In genomic region chr11:113023986-113024385, GRCh38 we compare ENCODE assay signal across 31 cellular contexts.
"Had no signal": no experiment of that assay in that cellular context is flagged by ENCODE, and none has a peak within 500 bp of the region (broad histone marks: within the 10 kb centered on the region; RNA-seq: fewer than 3 reads in every experiment).

No MANE protein-coding gene starts in this region.

- H3K36me3 ChIP-seq: adrenal gland, brain microvascular endothelial cell, breast epithelium had no signal

- H3K9me3 ChIP-seq: adrenal gland, body of pancreas, breast epithelium had no signal

- H3K4me1 ChIP-seq: adrenal gland, body of pancreas, breast epithelium had no signal

- ATAC-seq: activated CD8-positive, alpha-beta T cell treated with anti-CD3 and anti-CD28 coated beads for 36 hours; activated naive CD4-positive, alpha-beta T cell treated with anti-CD3 and anti-CD28 coated beads, Interleukin-2, amount 50 U/mL, for 72 hours; activated T-cell treated with anti-CD3 and anti-CD28 coated beads, Interleukin-2, amount 50 U/mL, for 4 hours; activated T-cell treated with anti-CD3 and anti-CD28 coated beads, Interleukin-2, amount 50 U/mL, for 72 hours; activated T-helper 17 cell treated with anti-CD3 and anti-CD28 coated beads, Interleukin-2, amount 50 U/mL, for 72 hours; body of pancreas had no signal

- H3K27me3 ChIP-seq: adrenal gland, brain microvascular endothelial cell, breast epithelium had no signal

- H3K27ac ChIP-seq: adrenal gland, body of pancreas, brain microvascular endothelial cell, breast epithelium, VCaP had no signal

- H3K4me3 ChIP-seq: adrenal gland, body of pancreas, breast epithelium had no signal

- DNase-seq: activated B cell treated with CpG ODN at 0.5 μM for 24 hours; activated CD4-positive, alpha-beta memory T cell treated with anti-CD3 and anti-CD28 coated beads for 36 hours; activated CD4-positive, alpha-beta T cell treated with anti-CD3 and anti-CD28 coated beads for 4 hours; activated CD4-positive, alpha-beta T cell treated with anti-CD3 and anti-CD28 coated beads, Interleukin-2, amount 10 ng/mL, durations not matched to agents 24 days and 14 days; activated CD4-positive, alpha-beta T cell treated with anti-CD3 and anti-CD28 coated beads, Interleukin-2, amount 50 U/mL, for 1 hour; activated CD4-positive, alpha-beta T cell treated with anti-CD3 and anti-CD28 coated beads, Interleukin-2, amount 50 U/mL, for 4 hours; activated CD4-positive, CD25-positive, alpha-beta regulatory T cell treated with anti-CD3 and anti-CD28 coated beads, Interleukin-2, amount 50 U/mL, for 72 hours; activated CD8-positive, alpha-beta memory T cell treated with anti-CD3 and anti-CD28 coated beads, Interleukin-2, amount 50 U/mL, for 4 hours; activated CD8-positive, alpha-beta T cell treated with anti-CD3 and anti-CD28 coated beads for 36 hours; activated effector memory CD4-positive, alpha-beta T cell treated with anti-CD3 and anti-CD28 coated beads, Interleukin-2, amount 50 U/mL, for 16 hours; activated gamma-delta T cell treated with Interleukin-2 at 50 U/mL for 16 hours; activated naive CD4-positive, alpha-beta T cell; activated naive CD4-positive, alpha-beta T cell treated with anti-CD3 and anti-CD28 coated beads for 36 hours; activated naive CD4-positive, alpha-beta T cell treated with anti-CD3 and anti-CD28 coated beads, Interleukin-2, amount 50 U/mL, for 16 hours; activated naive CD8-positive, alpha-beta T cell treated with anti-CD3 and anti-CD28 coated beads for 36 hours; activated T-cell treated with anti-CD3 and anti-CD28 coated beads for 4 hours; activated T-cell treated with anti-CD3 and anti-CD28 coated beads, Interleukin-2, amount 50 U/mL, for 1 hour; activated T-cell treated with anti-CD3 and anti-CD28 coated beads, Interleukin-2, amount 50 U/mL, for 4 hours; activated T-cell treated with anti-CD3 and anti-CD28 coated beads, Interleukin-2, amount 50 U/mL, for 72 hours; amniotic stem cell; aorta; body of pancreas; brain microvascular endothelial cell; central memory CD4-positive, alpha-beta T cell; T-helper 2 cell; T-helper 9 cell had no signal
